Comparison of ENCODE assay signal across 17 cellular contexts in genomic region chr5:93348231-93348630, GRCh38.
"Had no signal": no experiment of that assay in that cellular context is flagged by ENCODE, and none has a peak within 500 bp of the region (broad histone marks: within the 10 kb centered on the region; RNA-seq: fewer than 3 reads in every experiment).

No MANE protein-coding gene starts in this region.

- H3K9me3 ChIP-seq: pancreas, right lobe of liver had no signal

- ATAC-seq: activated naive CD8-positive, alpha-beta T cell treated with anti-CD3 and anti-CD28 coated beads, Interleukin-2, amount 50 U/mL, for 24 hours; left lung; pancreas; right lobe of liver; stimulated activated memory B cell treated with anti-CD40 and anti-IgM and Interleukin-4, amounts not matched to agents 10 μg/mL and 1 μg/mL and 100 μg/mL, for 72 hours had no signal

- H3K4me1 ChIP-seq: left lung, pancreas, right lobe of liver had no signal

- DNase-seq: activated CD4-positive, alpha-beta T cell treated with anti-CD3 and anti-CD28 coated beads, Interleukin-2, amount 50 U/mL, for 1 hour; activated CD4-positive, CD25-positive, alpha-beta regulatory T cell treated with anti-CD3 and anti-CD28 coated beads, Interleukin-2, amount 50 U/mL, for 72 hours; activated CD8-positive, alpha-beta memory T cell treated with anti-CD3 and anti-CD28 coated beads for 24 hours; activated CD8-positive, alpha-beta memory T cell treated with anti-CD3 and anti-CD28 coated beads, Interleukin-2, amount 50 U/mL, for 48 hours; activated effector memory CD4-positive, alpha-beta T cell treated with Interleukin-2 at 50 U/mL for 16 hours; activated naive CD4-positive, alpha-beta T cell treated with anti-CD3 and anti-CD28 coated beads, Interleukin-2, amount 10 ng/mL, durations not matched to agents 7 days and 5 days; activated naive CD8-positive, alpha-beta T cell treated with anti-CD3 and anti-CD28 coated beads, Interleukin-2, amount 50 U/mL, for 24 hours; activated T-cell treated with anti-CD3 and anti-CD28 coated beads, Interleukin-2, amount 50 U/mL, for 48 hours; dermis blood vessel endothelial cell; effector memory CD4-positive, alpha-beta T cell; islet precursor cell; right lobe of liver; stimulated activated CD4-positive, alpha-beta T cell treated with anti-CD3 and anti-CD28 coated beads, Interleukin-4, amount 100 ng/mL, for 24 hours had no signal

- H3K27me3 ChIP-seq: left lung, pancreas, right lobe of liver had no signal

- H3K4me3 ChIP-seq: left lung, pancreas, right lobe of liver, smooth muscle cell had no signal

- FAIRE-seq: pancreas had no signal

- H3K27ac ChIP-seq: left lung, pancreas, right lobe of liver had no signal

- H3K4me2 ChIP-seq: smooth muscle cell had no signal

- H3K36me3 ChIP-seq: left lung, pancreas, right lobe of liver had no signal
